In genomic region chr10:58672855-58673254, GRCh38 we compare ENCODE assay signal across 21 cellular contexts.
DNase-seq lines count a peak whose midpoint lies in the region; ATAC-seq and TF ChIP-seq lines count a peak whose summit lies in the region.
"Had no signal": no experiment of that assay in that cellular context is flagged by ENCODE, and none has a peak within 500 bp of the region (broad histone marks: within the 10 kb centered on the region; RNA-seq: fewer than 3 reads in every experiment).

No MANE protein-coding gene starts in this region.

- H3K27ac ChIP-seq in left lung (no peak overlapping the region), aorta (ENCODE audit: low read depth in 1 of 2, low read length in 2 of 2) (no peak overlapping the region)
- H3K27ac ChIP-seq: SJCRH30 had no signal

- H3K4me3 ChIP-seq in fibroblast of mammary gland (ENCODE audit: control insufficient read depth, low read depth, low read length): no peak overlapping the region
- no peak overlapping the region for H3K4me3 ChIP-seq in left lung
- no peak overlapping the region for H3K4me3 ChIP-seq in aorta (ENCODE audit: low read length in 2 of 2)
- H3K4me3 ChIP-seq: SJCRH30 had no signal

- intact Hi-C loops in left lung (cut with DNase I) (no loop called here), aorta (cut with DNase I) (no loop called here)

- ATAC-seq in left lung (no peak), aorta (ENCODE audit: low FRiP score) (no peak)

- H3K4me1 ChIP-seq in left lung: no peaks in the 10 kb centered on the region
- H3K4me1 ChIP-seq in aorta (ENCODE audit: control insufficient read depth in 1 of 2, insufficient read depth in 2 of 2, low read length in 2 of 2): peaks cover 0 to 3% of the 10 kb centered on the region in 2 donors
- H3K4me1 ChIP-seq: SJCRH30 had no signal

- DNase-seq in AG20443 (ENCODE audit: low spot score) (peak; percentile 22), NCI-H69 (lab: John Stamatoyannopoulos, UW) (peak; percentile 44), fibroblast of mammary gland (ENCODE audit: low read depth) (peak; percentile 74), osteocyte (ENCODE audit: extremely low spot score, unreplicated experiment) (no peak), left lung (no peak), endothelial cell (ENCODE audit: low spot score) (no peak), aorta (no peak), HK-2 (ENCODE audit: unreplicated experiment) (no peak)
- DNase-seq: ACHN; CD8-positive, alpha-beta memory T cell; DND-41; GF-D8; GOT3; NCI-H1105 treated with DMSO at 0.1 percent for 48 hours; NCI-H1694 treated with DMSO at 0.1 percent for 48 hours; NCI-H2107; NCI-H345; NK-92 treated with Interleukin-12 subunit alpha and Interleukin-12 subunit beta, amount 100 ng/mL, for 24 hours; SJCRH30; SW 1271 had no signal

- H3K27me3 ChIP-seq in left lung (no peaks in the 10 kb centered on the region), aorta (ENCODE audit: control insufficient read depth in 1 of 2, insufficient read depth in 2 of 2, low read length in 1 of 2) (no peaks in the 10 kb centered on the region)
- H3K27me3 ChIP-seq: SJCRH30 had no signal

- H3K27me3 Mint-ChIP-seq in osteocyte (ENCODE audit: unreplicated experiment) (no peaks in the 10 kb centered on the region), endothelial cell (ENCODE audit: unreplicated experiment) (no peaks in the 10 kb centered on the region)

- H3K27ac Mint-ChIP-seq in osteocyte (ENCODE audit: unreplicated experiment) (peak overlapping the region; percentile 33), endothelial cell (ENCODE audit: unreplicated experiment) (no peak overlapping the region)
- H3K27ac Mint-ChIP-seq: CD8-positive, alpha-beta memory T cell; IgD-negative memory B cell had no signal

- H3K9me3 ChIP-seq in left lung (peaks cover 0 to 2% of the 10 kb centered on the region in 2 donors), aorta (ENCODE audit: control insufficient read depth, low read length) (no peaks in the 10 kb centered on the region)
- H3K9me3 ChIP-seq: SJCRH30 had no signal

- H3K9me3 Mint-ChIP-seq in osteocyte (ENCODE audit: unreplicated experiment): peaks cover 7% of the 10 kb centered on the region
- H3K9me3 Mint-ChIP-seq in endothelial cell (ENCODE audit: unreplicated experiment): peaks cover 3% of the 10 kb centered on the region

- H3K4me1 Mint-ChIP-seq in osteocyte (ENCODE audit: unreplicated experiment): peaks cover 39% of the 10 kb centered on the region
- H3K4me1 Mint-ChIP-seq in endothelial cell (ENCODE audit: unreplicated experiment): no peaks in the 10 kb centered on the region
- H3K4me1 Mint-ChIP-seq: CD8-positive, alpha-beta memory T cell; IgD-negative memory B cell had no signal

- no peak overlapping the region for H3K4me3 Mint-ChIP-seq in osteocyte (ENCODE audit: unreplicated experiment)
- no peak overlapping the region for H3K4me3 Mint-ChIP-seq in endothelial cell (ENCODE audit: unreplicated experiment)
- H3K4me3 Mint-ChIP-seq: CD8-positive, alpha-beta memory T cell; IgD-negative memory B cell had no signal

- H3K36me3 Mint-ChIP-seq in osteocyte (ENCODE audit: unreplicated experiment) (peaks cover 2% of the 10 kb centered on the region), endothelial cell (ENCODE audit: low read depth, unreplicated experiment) (no peaks in the 10 kb centered on the region)

- TF ChIP-seq CTCF in fibroblast of mammary gland (conservative IDR thresholded peaks at IDR 0.05; ENCODE audit: control insufficient read depth, insufficient read depth, low read depth, low read length) (no peak), osteocyte (IDR thresholded peaks at IDR 0.05) (no peak), left lung (IDR thresholded peaks at IDR 0.05) (no peak), endothelial cell (IDR thresholded peaks at IDR 0.05; ENCODE audit: unreplicated experiment) (no peak)

- H3K36me3 ChIP-seq in left lung (no peaks in the 10 kb centered on the region), aorta (ENCODE audit: control insufficient read depth in 1 of 2, insufficient read depth in 2 of 2, low read length in 1 of 2) (no peaks in the 10 kb centered on the region)
- H3K36me3 ChIP-seq: SJCRH30 had no signal

Comparison
In these comparisons a context has a peak if more than half of its experiments do, and no peak if none do; other contexts are left out.
1. DNase-seq: peak in AG20443 (single experiment), NCI-H69 (single experiment) and fibroblast of mammary gland (single experiment); none in osteocyte (single experiment), left lung (0 of 2), endothelial cell (single experiment), aorta (0 of 2) and HK-2 (single experiment).